Comparison of ENCODE assay signal across 9 cellular contexts in the genomic region with DNA sequence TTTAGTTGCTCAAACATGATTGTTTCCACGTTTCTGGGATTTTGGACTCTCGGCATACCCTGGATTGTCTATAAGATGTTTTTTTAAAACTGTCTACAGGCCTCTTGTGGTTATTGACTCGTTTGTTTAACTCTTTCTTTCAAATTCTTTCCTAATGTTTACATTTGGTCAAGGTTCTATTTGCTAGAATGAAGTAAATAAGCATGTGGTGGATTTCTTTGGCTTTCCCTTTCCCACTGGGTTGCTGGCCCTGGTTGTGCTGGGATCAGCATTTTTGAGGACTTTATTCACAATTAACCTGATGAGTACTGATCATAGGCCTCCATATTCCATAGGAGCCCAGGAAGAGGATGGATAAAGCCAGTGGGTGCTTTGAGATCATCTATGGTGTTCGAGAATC. TPM values are rescaled to one million over a fixed set of nuclear protein-coding genes. Genes with fewer than 3 reads are reported as not detected.
"Had no signal": no experiment of that assay in that cellular context is flagged by ENCODE, and none has a peak within 500 bp of the region (broad histone marks: within the 10 kb centered on the region; RNA-seq: fewer than 3 reads in every experiment).

No MANE protein-coding gene starts in this region.

- FAIRE-seq: G401.6, GM12878, GM12891, GM12892, GM18507, GM19239 had no signal

- ATAC-seq: GM12878 had no signal

- H3K4me3 ChIP-seq: GM12878 had no signal

- DNase-seq: GDM1, GF-D8 had no signal

RNA-seq across cellular contexts. Expression of a gene that starts 11.1 kb away (rescaled TPM):
- total RNA-seq: G401, GM12878 had no signal
- polyA plus RNA-seq: GM12878 had no signal
